Comparison of ENCODE assay signal across 16 cellular contexts in the genomic region with DNA sequence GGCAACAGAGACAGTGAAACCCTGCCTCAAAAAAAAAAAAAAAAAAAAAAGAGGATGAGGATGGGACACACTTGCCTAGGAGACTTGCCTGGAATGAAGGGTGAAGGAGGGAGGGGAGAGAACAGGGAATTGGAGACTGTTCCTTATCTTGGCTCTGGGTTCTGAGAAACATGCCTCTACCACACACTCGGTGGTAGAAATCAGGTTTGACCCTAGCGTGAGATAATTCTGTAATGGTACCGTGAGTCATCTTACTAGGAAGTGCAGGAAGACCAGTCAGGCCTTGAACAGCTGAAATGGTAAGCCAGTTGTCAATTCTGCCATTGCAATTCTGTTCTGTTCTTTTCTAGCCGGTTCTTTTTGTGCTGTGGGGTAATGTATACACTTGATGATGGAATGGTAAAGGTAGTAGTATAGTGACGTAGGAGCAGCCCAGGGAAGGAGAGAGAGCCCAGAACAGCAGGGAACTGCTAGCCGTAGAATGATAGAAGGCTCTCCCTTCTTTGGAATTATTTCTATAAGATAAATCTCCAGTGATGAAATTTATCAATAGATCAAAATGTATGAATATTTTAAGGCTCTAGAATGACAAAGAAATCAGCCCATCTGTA. TPM values are rescaled to one million over a fixed set of nuclear protein-coding genes. Genes with fewer than 3 reads are reported as not detected.
DNase-seq lines count a peak whose midpoint lies in the region; ATAC-seq and TF ChIP-seq lines count a peak whose summit lies in the region.
"Had no signal": no experiment of that assay in that cellular context is flagged by ENCODE, and none has a peak within 500 bp of the region (broad histone marks: within the 10 kb centered on the region; RNA-seq: fewer than 3 reads in every experiment).

No MANE protein-coding gene starts in this region.

- H3K4me3 Mint-ChIP-seq in activated T-helper 2 cell treated with anti-CD3 and anti-CD28 coated beads, Interferon-gamma antibody, Interleukin-2, Interleukin-4, amounts not matched to agents 10 μg/mL and 5 μg/mL and 100 μg/mL, durations not matched to agents 14 hours and 24 hours and 36 hours (ENCODE audit: low read depth): no peak overlapping the region
- H3K4me3 Mint-ChIP-seq: activated naive CD4-positive, alpha-beta T cell treated with anti-CD3 and anti-CD28 coated beads for 36 hours; GM23338; T-helper 1 cell treated with Interleukin-12 subunit alpha and Interleukin-12 subunit beta and Interleukin-4 antibody, amounts not matched to agents 30 μg/mL and 1 μg/mL, for 36 hours had no signal

- DNase-seq in EH (ENCODE audit: low read depth): peak; percentile 39
- peak; percentile 31 for DNase-seq in KBM-7
- DNase-seq in activated T-helper 2 cell treated with anti-CD3 and anti-CD28 coated beads, Interferon-gamma antibody, Interleukin-2, Interleukin-4, amounts not matched to agents 10 μg/mL and 5 μg/mL and 100 μg/mL, durations not matched to agents 14 hours and 24 hours and 36 hours (ENCODE audit: low spot score): no peak
- DNase-seq in iris pigment epithelial cell (ENCODE audit: low read depth): peak; percentile 85
- no peak for DNase-seq in KG1 (lab: John Stamatoyannopoulos, UW)
- no peak for DNase-seq in NCI-H128 (lab: John Stamatoyannopoulos, UW; ENCODE audit: unreplicated experiment)
- DNase-seq: activated naive CD4-positive, alpha-beta T cell treated with anti-CD3 and anti-CD28 coated beads for 36 hours; kidney glomerular epithelial cell; NCI-H2029 treated with DMSO at 0.1 percent for 48 hours; NCI-H69; pancreas; RPMI8226 had no signal

- no peaks in the 10 kb centered on the region for H3K27me3 Mint-ChIP-seq in activated T-helper 2 cell treated with anti-CD3 and anti-CD28 coated beads, Interferon-gamma antibody, Interleukin-2, Interleukin-4, amounts not matched to agents 10 μg/mL and 5 μg/mL and 100 μg/mL, durations not matched to agents 14 hours and 24 hours and 36 hours (ENCODE audit: low read depth)

- in situ Hi-C loops in KBM-7 (cut with MboI; ENCODE audit: low pct_unique_long_range_greater_than_20kb, low sequenced_read_pairs): no loop called here

- peaks cover 16% of the 10 kb centered on the region for H3K4me1 Mint-ChIP-seq in activated T-helper 2 cell treated with anti-CD3 and anti-CD28 coated beads, Interferon-gamma antibody, Interleukin-2, Interleukin-4, amounts not matched to agents 10 μg/mL and 5 μg/mL and 100 μg/mL, durations not matched to agents 14 hours and 24 hours and 36 hours (ENCODE audit: low read depth)

- H3K27ac Mint-ChIP-seq in activated T-helper 2 cell treated with anti-CD3 and anti-CD28 coated beads, Interferon-gamma antibody, Interleukin-2, Interleukin-4, amounts not matched to agents 10 μg/mL and 5 μg/mL and 100 μg/mL, durations not matched to agents 14 hours and 24 hours and 36 hours: peak overlapping the region; percentile 13
- H3K27ac Mint-ChIP-seq: activated naive CD4-positive, alpha-beta T cell treated with anti-CD3 and anti-CD28 coated beads for 36 hours; GM23338; T-helper 1 cell treated with Interleukin-12 subunit alpha and Interleukin-12 subunit beta and Interleukin-4 antibody, amounts not matched to agents 30 μg/mL and 1 μg/mL, for 36 hours had no signal

- intact Hi-C loops in activated T-helper 2 cell treated with anti-CD3 and anti-CD28 coated beads, Interferon-gamma antibody, Interleukin-2, Interleukin-4, amounts not matched to agents 10 μg/mL and 5 μg/mL and 100 μg/mL, durations not matched to agents 14 hours and 24 hours and 36 hours (cut with micrococcal nuclease): no loop called here

- H3K9me3 Mint-ChIP-seq in activated T-helper 2 cell treated with anti-CD3 and anti-CD28 coated beads, Interferon-gamma antibody, Interleukin-2, Interleukin-4, amounts not matched to agents 10 μg/mL and 5 μg/mL and 100 μg/mL, durations not matched to agents 14 hours and 24 hours and 36 hours: no peaks in the 10 kb centered on the region
- H3K9me3 Mint-ChIP-seq: activated naive CD4-positive, alpha-beta T cell treated with anti-CD3 and anti-CD28 coated beads for 36 hours; GM23338; T-helper 1 cell treated with Interleukin-12 subunit alpha and Interleukin-12 subunit beta and Interleukin-4 antibody, amounts not matched to agents 30 μg/mL and 1 μg/mL, for 36 hours had no signal

- H3K36me3 Mint-ChIP-seq in activated T-helper 2 cell treated with anti-CD3 and anti-CD28 coated beads, Interferon-gamma antibody, Interleukin-2, Interleukin-4, amounts not matched to agents 10 μg/mL and 5 μg/mL and 100 μg/mL, durations not matched to agents 14 hours and 24 hours and 36 hours (ENCODE audit: low read depth): no peaks in the 10 kb centered on the region

- ATAC-seq in SK-N-SH treated with all-trans-retinoic acid at 6 μM for 48 hours (no peak), HG03571 (IDR thresholded peaks at IDR 0.05; ENCODE audit: unreplicated experiment) (no peak)
- ATAC-seq: GM23338, pancreas had no signal

TF ChIP-seq in SK-N-SH treated with all-trans-retinoic acid at 6 μM for 48 hours, 23 proteins besides CTCF, POLR2A, EP300 and RAD21:
- TF ChIP-seq TCF4 (CRISPR knock-in tag; IDR thresholded peaks at IDR 0.05; ENCODE audit: borderline replicate concordance) (no peak), ZNF70 (CRISPR knock-in tag; IDR thresholded peaks at IDR 0.05) (no peak), TSHZ2 (CRISPR knock-in tag; IDR thresholded peaks at IDR 0.05) (no peak), ISL1 (CRISPR knock-in tag; IDR thresholded peaks at IDR 0.05) (no peak), ARNTL (CRISPR knock-in tag; IDR thresholded peaks at IDR 0.05; ENCODE audit: borderline replicate concordance, low read depth) (no peak), ZFP3 (CRISPR knock-in tag; IDR thresholded peaks at IDR 0.05) (no peak), ZNF565 (CRISPR knock-in tag; conservative IDR thresholded peaks at IDR 0.05; ENCODE audit: low read depth) (no peak), SNAI2 (CRISPR knock-in tag; IDR thresholded peaks at IDR 0.05) (no peak)

RNA-seq across cellular contexts. Expression of gene AMBRA1, which starts 3.9 kb away (rescaled TPM):
- total RNA-seq in activated T-helper 2 cell treated with anti-CD3 and anti-CD28 coated beads, Interferon-gamma antibody, Interleukin-2, Interleukin-4, amounts not matched to agents 10 μg/mL and 5 μg/mL and 100 μg/mL, durations not matched to agents 14 hours and 24 hours and 36 hours: 31.5 and 32.7 TPM in 2 replicates

RNA-seq across cellular contexts. Expression of gene HARBI1, which starts 19.3 kb away (rescaled TPM):
- total RNA-seq in activated T-helper 2 cell treated with anti-CD3 and anti-CD28 coated beads, Interferon-gamma antibody, Interleukin-2, Interleukin-4, amounts not matched to agents 10 μg/mL and 5 μg/mL and 100 μg/mL, durations not matched to agents 14 hours and 24 hours and 36 hours: 3.8 and 4.7 TPM in 2 replicates

RNA-seq across cellular contexts. Expression of gene ATG13, which starts 19.6 kb away (rescaled TPM):
- total RNA-seq in activated T-helper 2 cell treated with anti-CD3 and anti-CD28 coated beads, Interferon-gamma antibody, Interleukin-2, Interleukin-4, amounts not matched to agents 10 μg/mL and 5 μg/mL and 100 μg/mL, durations not matched to agents 14 hours and 24 hours and 36 hours: 58.0 and 58.1 TPM in 2 replicates

Comparison
In these comparisons a context has a peak if more than half of its experiments do, and no peak if none do; other contexts are left out.
1. DNase-seq: peak in EH (single experiment), KBM-7 (single experiment) and iris pigment epithelial cell (single experiment); none in activated T-helper 2 cell treated with anti-CD3 and anti-CD28 coated beads, Interferon-gamma antibody, Interleukin-2, Interleukin-4, amounts not matched to agents 10 μg/mL and 5 μg/mL and 100 μg/mL, durations not matched to agents 14 hours and 24 hours and 36 hours (single experiment), KG1 (single experiment) and NCI-H128 (single experiment).